Comparison of ENCODE assay signal across 1 cellular context in the genomic region with DNA sequence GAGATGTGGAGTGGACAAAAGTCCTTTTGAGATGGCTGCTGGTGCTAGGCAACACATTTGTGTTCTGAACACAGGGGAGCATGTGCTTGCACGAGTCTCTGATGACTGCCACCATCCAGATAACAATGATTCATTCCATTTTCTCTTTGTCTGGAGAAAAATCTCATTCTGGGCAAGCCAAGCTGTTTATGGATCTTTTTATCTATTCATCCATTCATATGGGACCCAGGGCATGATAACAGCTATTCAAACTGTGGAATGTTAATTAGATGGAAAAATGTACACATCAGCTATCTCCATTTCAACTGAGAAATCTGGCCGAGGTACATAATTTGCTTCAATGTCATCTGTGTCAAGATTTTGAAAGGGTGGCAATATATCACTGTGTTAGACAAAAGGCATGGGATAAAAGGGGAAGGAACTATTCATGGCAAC.
TF ChIP-seq lines count a peak whose summit lies in the region.

No MANE protein-coding gene starts in this region.

TF ChIP-seq in GM23338, 12 proteins besides CTCF, POLR2A, EP300 and RAD21 (continued from another document):
- TF ChIP-seq, protein P1, sequence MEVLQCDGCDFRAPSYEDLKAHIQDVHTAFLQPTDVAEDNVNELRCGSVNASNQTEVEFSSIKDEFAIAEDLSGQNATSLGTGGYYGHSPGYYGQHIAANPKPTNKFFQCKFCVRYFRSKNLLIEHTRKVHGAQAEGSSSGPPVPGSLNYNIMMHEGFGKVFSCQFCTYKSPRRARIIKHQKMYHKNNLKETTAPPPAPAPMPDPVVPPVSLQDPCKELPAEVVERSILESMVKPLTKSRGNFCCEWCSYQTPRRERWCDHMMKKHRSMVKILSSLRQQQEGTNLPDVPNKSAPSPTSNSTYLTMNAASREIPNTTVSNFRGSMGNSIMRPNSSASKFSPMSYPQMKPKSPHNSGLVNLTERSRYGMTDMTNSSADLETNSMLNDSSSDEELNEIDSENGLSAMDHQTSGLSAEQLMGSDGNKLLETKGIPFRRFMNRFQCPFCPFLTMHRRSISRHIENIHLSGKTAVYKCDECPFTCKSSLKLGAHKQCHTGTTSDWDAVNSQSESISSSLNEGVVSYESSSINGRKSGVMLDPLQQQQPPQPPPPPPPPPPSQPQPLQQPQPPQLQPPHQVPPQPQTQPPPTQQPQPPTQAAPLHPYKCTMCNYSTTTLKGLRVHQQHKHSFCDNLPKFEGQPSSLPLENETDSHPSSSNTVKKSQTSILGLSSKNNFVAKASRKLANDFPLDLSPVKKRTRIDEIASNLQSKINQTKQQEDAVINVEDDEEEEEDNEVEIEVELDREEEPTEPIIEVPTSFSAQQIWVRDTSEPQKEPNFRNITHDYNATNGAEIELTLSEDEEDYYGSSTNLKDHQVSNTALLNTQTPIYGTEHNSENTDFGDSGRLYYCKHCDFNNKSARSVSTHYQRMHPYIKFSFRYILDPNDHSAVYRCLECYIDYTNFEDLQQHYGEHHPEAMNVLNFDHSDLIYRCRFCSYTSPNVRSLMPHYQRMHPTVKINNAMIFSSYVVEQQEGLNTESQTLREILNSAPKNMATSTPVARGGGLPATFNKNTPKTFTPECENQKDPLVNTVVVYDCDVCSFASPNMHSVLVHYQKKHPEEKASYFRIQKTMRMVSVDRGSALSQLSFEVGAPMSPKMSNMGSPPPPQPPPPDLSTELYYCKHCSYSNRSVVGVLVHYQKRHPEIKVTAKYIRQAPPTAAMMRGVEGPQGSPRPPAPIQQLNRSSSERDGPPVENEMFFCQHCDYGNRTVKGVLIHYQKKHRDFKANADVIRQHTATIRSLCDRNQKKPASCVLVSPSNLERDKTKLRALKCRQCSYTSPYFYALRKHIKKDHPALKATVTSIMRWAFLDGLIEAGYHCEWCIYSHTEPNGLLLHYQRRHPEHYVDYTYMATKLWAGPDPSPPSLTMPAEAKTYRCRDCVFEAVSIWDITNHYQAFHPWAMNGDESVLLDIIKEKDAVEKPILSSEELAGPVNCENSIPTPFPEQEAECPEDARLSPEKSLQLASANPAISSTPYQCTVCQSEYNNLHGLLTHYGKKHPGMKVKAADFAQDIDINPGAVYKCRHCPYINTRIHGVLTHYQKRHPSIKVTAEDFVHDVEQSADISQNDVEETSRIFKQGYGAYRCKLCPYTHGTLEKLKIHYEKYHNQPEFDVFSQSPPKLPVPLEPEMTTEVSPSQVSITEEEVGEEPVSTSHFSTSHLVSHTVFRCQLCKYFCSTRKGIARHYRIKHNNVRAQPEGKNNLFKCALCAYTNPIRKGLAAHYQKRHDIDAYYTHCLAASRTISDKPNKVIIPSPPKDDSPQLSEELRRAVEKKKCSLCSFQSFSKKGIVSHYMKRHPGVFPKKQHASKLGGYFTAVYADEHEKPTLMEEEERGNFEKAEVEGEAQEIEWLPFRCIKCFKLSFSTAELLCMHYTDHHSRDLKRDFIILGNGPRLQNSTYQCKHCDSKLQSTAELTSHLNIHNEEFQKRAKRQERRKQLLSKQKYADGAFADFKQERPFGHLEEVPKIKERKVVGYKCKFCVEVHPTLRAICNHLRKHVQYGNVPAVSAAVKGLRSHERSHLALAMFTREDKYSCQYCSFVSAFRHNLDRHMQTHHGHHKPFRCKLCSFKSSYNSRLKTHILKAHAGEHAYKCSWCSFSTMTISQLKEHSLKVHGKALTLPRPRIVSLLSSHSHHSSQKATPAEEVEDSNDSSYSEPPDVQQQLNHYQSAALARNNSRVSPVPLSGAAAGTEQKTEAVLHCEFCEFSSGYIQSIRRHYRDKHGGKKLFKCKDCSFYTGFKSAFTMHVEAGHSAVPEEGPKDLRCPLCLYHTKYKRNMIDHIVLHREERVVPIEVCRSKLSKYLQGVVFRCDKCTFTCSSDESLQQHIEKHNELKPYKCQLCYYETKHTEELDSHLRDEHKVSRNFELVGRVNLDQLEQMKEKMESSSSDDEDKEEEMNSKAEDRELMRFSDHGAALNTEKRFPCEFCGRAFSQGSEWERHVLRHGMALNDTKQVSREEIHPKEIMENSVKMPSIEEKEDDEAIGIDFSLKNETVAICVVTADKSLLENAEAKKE (CRISPR knock-in tag; IDR thresholded peaks at IDR 0.05) = no peak
- TF ChIP-seq EZH2 (IDR thresholded peaks at IDR 0.05; ENCODE audit: low read depth, unreplicated experiment) (no peak), CREB1 (CRISPR knock-in tag; IDR thresholded peaks at IDR 0.05; ENCODE audit: low read depth) (no peak), JUNB (IDR thresholded peaks at IDR 0.05; ENCODE audit: unreplicated experiment) (no peak)
TF ChIP-seq in GM23338: peak in this region for 0.
